Comparison of ENCODE assay signal across 1 cellular context in the genomic region with DNA sequence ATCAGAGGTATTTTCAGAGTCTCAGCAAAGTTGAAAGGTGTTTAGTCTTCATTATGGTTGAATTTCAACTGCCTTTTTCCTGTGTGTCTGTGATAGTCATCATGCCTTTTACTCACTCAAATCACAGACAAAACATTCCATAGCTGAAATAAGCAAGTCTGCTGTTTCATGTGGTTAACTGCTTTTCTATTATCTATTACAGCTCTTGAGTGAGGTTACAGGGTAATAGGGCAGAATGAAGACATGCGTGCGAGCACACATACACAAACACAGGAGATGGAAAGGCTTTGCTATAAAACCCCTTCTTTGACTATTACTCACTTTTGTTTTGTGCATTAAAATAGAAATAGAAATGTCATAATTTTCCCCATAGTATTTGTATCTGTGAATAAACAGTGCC.
TF ChIP-seq lines count a peak whose summit lies in the region.

No MANE protein-coding gene starts in this region.

TF ChIP-seq in SK-N-SH treated with all-trans-retinoic acid at 6 μM for 48 hours, 23 proteins besides CTCF, POLR2A, EP300 and RAD21 (continued from another document):
- TF ChIP-seq ZNF565 (CRISPR knock-in tag; conservative IDR thresholded peaks at IDR 0.05; ENCODE audit: low read depth) = no peak
TF ChIP-seq in SK-N-SH treated with all-trans-retinoic acid at 6 μM for 48 hours: peak in this region for 0.
